In genomic region chr20:58313366-58313765, GRCh38 we compare ENCODE assay signal across 16 cellular contexts. TPM values are rescaled to one million over a fixed set of nuclear protein-coding genes. Genes with fewer than 3 reads are reported as not detected.
DNase-seq lines count a peak whose midpoint lies in the region; ATAC-seq, FAIRE-seq and TF ChIP-seq lines count a peak whose summit lies in the region.
"Had no signal": no experiment of that assay in that cellular context is flagged by ENCODE, and none has a peak within 500 bp of the region (broad histone marks: within the 10 kb centered on the region; RNA-seq: fewer than 3 reads in every experiment).

No MANE protein-coding gene starts in this region.

- no peak overlapping the region for H3K9ac ChIP-seq in PC-3 (ENCODE audit: low read length)
- no peak overlapping the region for H3K9ac ChIP-seq in astrocyte (ENCODE audit: low read length)

- 96 to 97% (median 96%) methylated on average over 3 of the region's 3 CpGs for WGBS in ovary, 3 donors

- no peak for TF ChIP-seq POLR2A in ovary (IDR thresholded peaks at IDR 0.05)

- H3K27me3 ChIP-seq in PC-3 (ENCODE audit: low read length), result no peaks in the 10 kb centered on the region
- H3K27me3 ChIP-seq in astrocyte (ENCODE audit: insufficient read depth, low read length), result no peaks in the 10 kb centered on the region
- H3K27me3 ChIP-seq in ovary, result no peaks in the 10 kb centered on the region
- H3K27me3 ChIP-seq: gastroesophageal sphincter had no signal

- H3K4me1 ChIP-seq in PC-3 (ENCODE audit: insufficient read depth, low read length) (peaks cover 31% of the 10 kb centered on the region), astrocyte (ENCODE audit: insufficient read depth, low read length) (peaks cover 3% of the 10 kb centered on the region), ovary (ENCODE audit: insufficient read depth) (peaks cover 3% of the 10 kb centered on the region)

- H3K27ac Mint-ChIP-seq in astrocyte (ENCODE audit: unreplicated experiment), result peak overlapping the region; percentile 37
- no peak overlapping the region for H3K27ac Mint-ChIP-seq in nephron progenitor cell

- H3K4me2 ChIP-seq in PC-3 (ENCODE audit: low read length), result peak overlapping the region; percentile 40
- H3K4me2 ChIP-seq in astrocyte (ENCODE audit: low read length), result no peak overlapping the region

- H3K27ac ChIP-seq in PC-3 (ENCODE audit: low read length), result peak overlapping the region; percentile 68
- no peak overlapping the region for H3K27ac ChIP-seq in astrocyte (ENCODE audit: low read depth, low read length)
- H3K27ac ChIP-seq in ovary, result no peak overlapping the region
- H3K27ac ChIP-seq: gastroesophageal sphincter, VCaP had no signal

- H3F3A ChIP-seq in PC-3 (ENCODE audit: low read length, unreplicated experiment), result no peaks in the 10 kb centered on the region

- H3K4me3 Mint-ChIP-seq in astrocyte (ENCODE audit: unreplicated experiment) (peak overlapping the region; percentile 47), nephron progenitor cell (peak overlapping the region; percentile 13)

- H3K4me1 Mint-ChIP-seq in astrocyte (ENCODE audit: low read depth, unreplicated experiment), result peaks cover 14% of the 10 kb centered on the region
- H3K4me1 Mint-ChIP-seq in nephron progenitor cell, result peaks cover 18% of the 10 kb centered on the region

- no peaks in the 10 kb centered on the region for H3K27me3 Mint-ChIP-seq in astrocyte (ENCODE audit: low read depth, unreplicated experiment)
- peaks cover 8% of the 10 kb centered on the region for H3K27me3 Mint-ChIP-seq in nephron progenitor cell (ENCODE audit: low read depth, poor library complexity)

- H3K79me2 ChIP-seq in PC-3 (ENCODE audit: low read length) (peaks cover 76% of the 10 kb centered on the region), astrocyte (ENCODE audit: insufficient read depth, low read length) (peaks cover 87% of the 10 kb centered on the region)

- CTCF ChIA-PET in PC-3 (lab: Charles Lee), result no interaction called here

- POLR2A ChIA-PET in PC-3 (lab: Charles Lee; ENCODE audit: unreplicated experiment), result interaction anchor here (0.6 to 0.7 kb wide), 5 partner anchors 10 to 878 kb away, joined by 3 to 5 read pairs (median 4); no protein-coding TSS in a partner anchor

- intact Hi-C loops in PC-3 (cut with micrococcal nuclease) (no loop called here), ovary (cut with DNase I) (no loop called here)

- H2AFZ ChIP-seq in PC-3 (ENCODE audit: low read length) (no peak overlapping the region), astrocyte (ENCODE audit: low read depth, low read length) (no peak overlapping the region)

- TF ChIP-seq CTCF in PC-3 (conservative IDR thresholded peaks at IDR 0.05; ENCODE audit: low read depth, low read length) (no peak), astrocyte (IDR thresholded peaks at IDR 0.05; ENCODE audit: insufficient read depth, low read depth, low read length) (no peak), nephron progenitor cell (IDR thresholded peaks at IDR 0.05) (no peak), ovary (IDR thresholded peaks at IDR 0.05) (no peak)

- no peaks in the 10 kb centered on the region for H3K9me3 Mint-ChIP-seq in astrocyte (ENCODE audit: unreplicated experiment)
- peaks cover 4% of the 10 kb centered on the region for H3K9me3 Mint-ChIP-seq in nephron progenitor cell

- peak; percentile 14 for DNase-seq in activated gamma-delta T cell treated with Interleukin-2 at 50 U/mL for 16 hours
- DNase-seq in activated gamma-delta T cell (lab: John Stamatoyannopoulos, UW), result no peak
- no peak for DNase-seq in PC-3
- no peak for DNase-seq in astrocyte (ENCODE audit: low read depth)
- DNase-seq in nephron progenitor cell, result no peak
- DNase-seq in ovary, result no peak
- no peak for DNase-seq in stimulated activated naive CD4-positive, alpha-beta T cell (lab: John Stamatoyannopoulos, UW)
- no peak for DNase-seq in DMS 273 (lab: John Stamatoyannopoulos, UW; ENCODE audit: unreplicated experiment)
- DNase-seq: occipital lobe, OCI-M1 had no signal

- no peak for FAIRE-seq in astrocyte (lab: Jason Lieb, UNC)
- FAIRE-seq: bronchial epithelial cell, K562 had no signal

- H3K36me3 Mint-ChIP-seq in astrocyte (ENCODE audit: low read depth, unreplicated experiment), result peaks cover 34% of the 10 kb centered on the region
- H3K36me3 Mint-ChIP-seq in nephron progenitor cell (ENCODE audit: low read depth), result peaks cover 57% of the 10 kb centered on the region

- TF ChIP-seq EP300 in ovary (IDR thresholded peaks at IDR 0.05), result no peak

- H4K20me1 ChIP-seq in PC-3 (ENCODE audit: low read length), result peaks cover 13% of the 10 kb centered on the region; the same call in 1 of the 2 replicates
- peaks cover 46% of the 10 kb centered on the region for H4K20me1 ChIP-seq in astrocyte (ENCODE audit: insufficient read depth, low read length)

- H3K36me3 ChIP-seq in PC-3 (ENCODE audit: low read depth, low read length), result peaks cover 38% of the 10 kb centered on the region
- H3K36me3 ChIP-seq in astrocyte (ENCODE audit: insufficient read depth, low read length), result peaks cover 26% of the 10 kb centered on the region
- H3K36me3 ChIP-seq in ovary, result no peaks in the 10 kb centered on the region

- BruUV-seq in PC-3 (replicated peaks; lab: Mats Ljungman, UMichigan), result no TSS peak

- H3K4me3 ChIP-seq in PC-3 (ENCODE audit: low read length) (0 out of 2 replicates have a peak overlapping the region, but pooled peaks have one; percentile 2), astrocyte (ENCODE audit: insufficient read depth, low read depth, low read length) (no peak overlapping the region), ovary (no peak overlapping the region)
- H3K4me3 ChIP-seq: gastroesophageal sphincter, K562, lung, skin epidermis had no signal

- no peaks in the 10 kb centered on the region for H3K9me2 ChIP-seq in PC-3 (replicated peaks; ENCODE audit: low read length)

- ATAC-seq in PC-3, result no peak
- ATAC-seq: gastroesophageal sphincter, K562 had no signal

- H3K9me3 ChIP-seq in PC-3 (ENCODE audit: low read length), result no peaks in the 10 kb centered on the region
- no peaks in the 10 kb centered on the region for H3K9me3 ChIP-seq in astrocyte (ENCODE audit: insufficient read depth, low read depth, low read length)
- H3K9me3 ChIP-seq in ovary, result no peaks in the 10 kb centered on the region
- H3K9me3 ChIP-seq: gastroesophageal sphincter had no signal

RNA-seq across cellular contexts. Expression of gene RAB22A, which starts 3.9 kb away (rescaled TPM):
- 47.4 and 55.0 TPM in 2 replicates for total RNA-seq in PC-3 (2014; rRNA removed)
- total RNA-seq in astrocyte, result 16.6 and 18.8 TPM in 2 replicates
- total RNA-seq in ovary, result 10 to 100 TPM; 12.1 to 25.1 (median 21.4) TPM
- 10 to 100 TPM in 1 of 2 donors, 1 to 10 TPM in 1; 6.3 to 13.3 TPM for polyA plus RNA-seq in ovary
